8 cellular contexts compared by ENCODE assay signal in the genomic region with DNA sequence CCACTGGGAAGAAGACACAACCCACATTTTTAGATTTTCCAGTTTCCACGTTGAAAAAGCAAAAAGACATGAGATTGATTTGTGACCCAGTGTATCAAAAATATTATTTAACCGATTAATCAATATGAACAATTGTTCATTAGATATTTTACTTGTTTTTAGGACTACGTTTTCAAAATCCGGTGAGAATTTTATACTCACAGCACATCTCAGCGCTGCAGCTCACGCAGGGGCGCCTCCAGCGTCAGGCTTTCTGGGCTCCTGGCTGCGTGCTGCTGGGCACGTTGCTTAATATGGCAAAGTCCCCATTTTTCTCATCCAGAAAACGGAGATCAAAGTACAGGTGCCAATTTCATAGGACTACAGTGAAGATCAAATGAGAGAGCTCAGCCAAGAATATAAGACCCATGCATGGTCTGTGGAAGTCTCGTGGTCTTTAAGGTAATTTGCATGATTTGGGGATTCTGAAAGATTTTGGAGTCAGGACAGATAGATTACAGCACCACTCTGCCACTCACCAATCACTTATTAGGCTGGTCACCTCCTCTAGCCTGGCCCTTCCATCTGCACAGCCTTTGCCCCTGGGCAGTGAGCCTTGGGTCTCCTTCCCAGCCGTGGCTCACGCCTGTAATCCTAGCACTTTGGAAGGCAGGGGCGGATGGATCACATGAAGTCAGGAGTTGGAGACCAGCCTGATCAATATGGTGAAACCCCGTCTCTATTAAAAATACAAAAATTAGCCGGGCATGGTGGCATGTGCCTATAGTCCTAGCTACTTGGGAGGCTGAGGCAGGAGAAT. TPM values are rescaled to one million over a fixed set of nuclear protein-coding genes. Genes with fewer than 3 reads are reported as not detected.
DNase-seq lines count a peak whose midpoint lies in the region; ATAC-seq and TF ChIP-seq lines count a peak whose summit lies in the region.

No MANE protein-coding gene starts in this region.

- H3K27me3 ChIP-seq in cardiac muscle cell (no peaks in the 10 kb centered on the region), WERI-Rb-1 (ENCODE audit: insufficient read depth, low read depth, severe bottlenecking) (no peaks in the 10 kb centered on the region), gastroesophageal sphincter (no peaks in the 10 kb centered on the region), trophoblast cell (ENCODE audit: insufficient read depth, low read length) (no peaks in the 10 kb centered on the region)

- H3K4me3 ChIP-seq in cardiac muscle cell (peak overlapping the region; percentile 59), WERI-Rb-1 (ENCODE audit: low read depth, low read length) (peak overlapping the region; percentile 79), gastroesophageal sphincter (peak overlapping the region; percentile 66 to 93), trophoblast cell (ENCODE audit: low read depth, low read length) (no peak overlapping the region)

- H2BK5ac ChIP-seq in trophoblast cell (ENCODE audit: low read depth, low read length, poor library complexity) = no peak overlapping the region

- no peak overlapping the region for H4K91ac ChIP-seq in trophoblast cell (ENCODE audit: low read depth, low read length)

- no peak overlapping the region for H4K12ac ChIP-seq in trophoblast cell (ENCODE audit: low read depth, low read length)

- TF ChIP-seq POLR2A in gastroesophageal sphincter (IDR thresholded peaks at IDR 0.05) = no peak

- no peak overlapping the region for H4K8ac ChIP-seq in trophoblast cell (ENCODE audit: low read depth, low read length)

- intact Hi-C loops in cardiac septum (cut with DNase I) = loop anchor here (2.0 kb wide), 1 partner anchor 19 kb away; no protein-coding TSS in a partner anchor

- no peak for TF ChIP-seq EP300 in gastroesophageal sphincter (IDR thresholded peaks at IDR 0.05)

- no peak overlapping the region for H2AFZ ChIP-seq in trophoblast cell (ENCODE audit: insufficient read depth, low read length, poor library complexity)

- no peak overlapping the region for H2AK5ac ChIP-seq in trophoblast cell (ENCODE audit: low read length)

- no peak overlapping the region for H3K4ac ChIP-seq in trophoblast cell (ENCODE audit: low read depth, low read length)

- H3K36me3 ChIP-seq in cardiac muscle cell = no peaks in the 10 kb centered on the region
- no peaks in the 10 kb centered on the region for H3K36me3 ChIP-seq in WERI-Rb-1
- H3K36me3 ChIP-seq in gastroesophageal sphincter = no peaks in the 10 kb centered on the region
- H3K36me3 ChIP-seq in trophoblast cell (ENCODE audit: control insufficient read depth in 1 of 2, insufficient read depth in 2 of 2, low read length in 2 of 2) = no peaks in the 10 kb centered on the region

- H2BK12ac ChIP-seq in trophoblast cell (ENCODE audit: low read length) = no peak overlapping the region

- ATAC-seq in gastroesophageal sphincter = no peak

- peaks cover 3% of the 10 kb centered on the region for H3K79me1 ChIP-seq in trophoblast cell (ENCODE audit: low read length)

- no peak overlapping the region for H3K23ac ChIP-seq in trophoblast cell (ENCODE audit: low read length)

- TF ChIP-seq CTCF in cardiac muscle cell (IDR thresholded peaks at IDR 0.05; ENCODE audit: low read depth, low read length) = peak; percentile 16
- TF ChIP-seq CTCF in WERI-Rb-1 (IDR thresholded peaks at IDR 0.05; ENCODE audit: low read depth, low read length) = no peak
- no peak for TF ChIP-seq CTCF in gastroesophageal sphincter (IDR thresholded peaks at IDR 0.05)

- H3K9ac ChIP-seq in trophoblast cell (ENCODE audit: low read length) = no peak overlapping the region

- H3K4me1 ChIP-seq in cardiac muscle cell (ENCODE audit: low read depth) (no peaks in the 10 kb centered on the region), gastroesophageal sphincter (peaks cover 0 to 34% (median 20%) of the 10 kb centered on the region in 3 donors), trophoblast cell (ENCODE audit: control insufficient read depth in 1 of 2, insufficient read depth in 2 of 2, low read length in 2 of 2) (peaks cover 6 to 13% of the 10 kb centered on the region in 2 experiments)

- DNase-seq in cardiac muscle cell (ENCODE audit: low read depth in 1 of 2, low spot score in 1 of 2) (peak; percentile 45 to 53), cardiac septum (ENCODE audit: low spot score) (no peak), WERI-Rb-1 (peak; percentile 56), trophoblast cell (no peak), UCSD-AML1 (lab: John Stamatoyannopoulos, UW; ENCODE audit: unreplicated experiment) (no peak), NOMO-1 (lab: John Stamatoyannopoulos, UW; ENCODE audit: unreplicated experiment in 2 of 2) (no peak), NCI-H2107 treated with DMSO at 0.1 percent for 48 hours (lab: John Stamatoyannopoulos, UW; ENCODE audit: unreplicated experiment) (no peak)

- H3K18ac ChIP-seq in trophoblast cell (ENCODE audit: low read length) = no peak overlapping the region

- 3 to 14% methylated on average over 8 to 13 of the region's 17 CpGs for WGBS in gastroesophageal sphincter (ENCODE audit: low coverage in 1 of 2), 2 donors
- no CpG with 5 or more reads among the region's 17 CpGs for WGBS in trophoblast cell (ENCODE audit: extremely low coverage, insufficient coverage, insufficient read length)

- H2BK120ac ChIP-seq in trophoblast cell (ENCODE audit: insufficient read depth, low read length, poor library complexity) = no peak overlapping the region

- no peak overlapping the region for H3K14ac ChIP-seq in trophoblast cell (ENCODE audit: low read length)

- peaks cover 3% of the 10 kb centered on the region for H3K79me2 ChIP-seq in trophoblast cell (ENCODE audit: control insufficient read depth, insufficient read depth, low read length, poor library complexity)

- H3K27ac ChIP-seq in cardiac muscle cell (peak overlapping the region; percentile 73), WERI-Rb-1 (peak overlapping the region; percentile 83), gastroesophageal sphincter (peak overlapping the region; percentile 84 to 94 (median 90)), trophoblast cell (ENCODE audit: low read depth, low read length) (peak overlapping the region; percentile 58)

- H3K9me3 ChIP-seq in cardiac muscle cell (ENCODE audit: low read depth) (no peaks in the 10 kb centered on the region), WERI-Rb-1 (ENCODE audit: severe bottlenecking) (no peaks in the 10 kb centered on the region), gastroesophageal sphincter (no peaks in the 10 kb centered on the region), trophoblast cell (ENCODE audit: insufficient read depth, low read depth, low read length) (no peaks in the 10 kb centered on the region)

- H3K4me2 ChIP-seq in trophoblast cell (ENCODE audit: low read length) = peak overlapping the region; percentile 82

RNA-seq across cellular contexts. Expression of a gene that starts 36.2 kb away (rescaled TPM):
- 16.7 and 36.3 TPM in 2 replicates for total RNA-seq in cardiac muscle cell
- 27.6 and 39.1 TPM in 2 replicates for polyA plus RNA-seq in cardiac muscle cell
- 13.4 TPM for total RNA-seq in cardiac septum
- 10 to 100 TPM; 34.6 to 53.8 (median 39.1) TPM for total RNA-seq in gastroesophageal sphincter
- 10.6 and 12.1 TPM in 2 replicates for polyA plus RNA-seq in trophoblast cell (2013)

RNA-seq across cellular contexts. Expression of a gene that starts 49.4 kb away (rescaled TPM):
- total RNA-seq in cardiac muscle cell (91.5 and 92.4 TPM in 2 replicates), cardiac septum (60.7 TPM), gastroesophageal sphincter (100 to 1,000 TPM in 3 of 4 donors, 10 to 100 TPM in 1; 78.8 to 143 (median 113) TPM)
- 65.2 and 90.1 TPM in 2 replicates for polyA plus RNA-seq in cardiac muscle cell
- polyA plus RNA-seq in trophoblast cell (2013) = 46.6 and 47.8 TPM in 2 replicates

Comparison
In these comparisons a context has a peak if more than half of its experiments do, and no peak if none do; other contexts are left out.
1. DNase-seq: peak in cardiac muscle cell (2 of 2) and WERI-Rb-1 (single experiment); none in cardiac septum (single experiment), trophoblast cell (0 of 2), UCSD-AML1 (single experiment), NOMO-1 (0 of 2) and NCI-H2107 treated with DMSO at 0.1 percent for 48 hours (single experiment).
2. Peak in every context shown above with its lines, with median percentiles within 50 percentile points of each other: H3K27ac ChIP-seq.